ENCODE assay signal across 29 cellular contexts in the genomic region with DNA sequence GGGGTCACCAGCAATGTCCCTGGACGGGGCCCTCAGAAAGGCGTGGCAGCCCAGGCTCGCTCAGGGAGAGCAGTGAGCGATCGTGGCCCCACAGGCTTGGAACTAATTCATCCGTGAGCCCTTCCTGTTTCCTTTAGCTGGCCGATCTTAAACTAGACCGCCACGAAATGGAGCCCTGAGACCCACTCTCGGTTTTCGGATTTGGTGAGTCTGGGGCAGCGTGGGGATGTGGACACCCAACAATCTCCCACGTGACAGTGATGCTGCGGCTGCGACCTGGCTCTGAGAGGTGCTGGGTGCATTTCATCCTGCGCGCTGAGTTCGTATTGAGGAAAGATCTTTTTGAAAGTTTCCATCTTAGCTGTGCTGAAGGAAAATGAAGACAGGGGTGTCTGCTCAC.
"Had no signal": no experiment of that assay in that cellular context is flagged by ENCODE, and none has a peak within 500 bp of the region (broad histone marks: within the 10 kb centered on the region; RNA-seq: fewer than 3 reads in every experiment).

No MANE protein-coding gene starts in this region.

- DNase-seq: naive B cell; naive thymus-derived CD8-positive, alpha-beta T cell; nephron progenitor cell; nucleus accumbens; ovary; posterior cingulate gyrus; psoas muscle; right cardiac atrium; right lobe of liver; sigmoid colon; small intestine; stimulated activated CD4-positive, alpha-beta T cell treated with anti-CD3 and anti-CD28 coated beads, Interleukin-15, amount 100 ng/mL, for 24 hours; stimulated activated CD4-positive, alpha-beta T cell treated with anti-CD3 and anti-CD28 coated beads, Interleukin-4, amount 100 ng/mL, for 1 hour; stimulated activated CD4-positive, alpha-beta T cell treated with anti-CD3 and anti-CD28 coated beads, Interleukin-4, amount 100 ng/mL, for 4 hours; stimulated activated CD8-positive, alpha-beta memory T cell treated with anti-CD3 and anti-CD28 coated beads, Interleukin-4, amount 100 ng/mL, for 48 hours; stimulated activated naive CD4-positive, alpha-beta T cell; stimulated activated naive CD8-positive, alpha-beta T cell treated with anti-CD3 and anti-CD28 coated beads, Interleukin-15, amount 100 ng/mL, for 72 hours; stimulated activated naive CD8-positive, alpha-beta T cell treated with anti-CD3 and anti-CD28 coated beads, Interleukin-15, Interleukin-2, amounts not matched to agents 100 U/mL and 50 U/mL, for 24 hours; substantia nigra; testis; tibial artery; transverse colon; upper lobe of right lung; uterus had no signal

- H2AFZ ChIP-seq: parathyroid adenoma had no signal

- H3K9me3 ChIP-seq: neutrophil, ovary, psoas muscle, right lobe of liver, sigmoid colon, suprapubic skin, testis, tibial artery, transverse colon, upper lobe of right lung, uterus had no signal

- H3K4me3 ChIP-seq: ovary, psoas muscle, right lobe of liver, sigmoid colon, suprapubic skin, testis, tibial artery, transverse colon, upper lobe of right lung, uterus had no signal

- ATAC-seq: naive thymus-derived CD8-positive, alpha-beta T cell; natural killer cell treated with Interleukin-12 subunit alpha and Interleukin-12 subunit beta and Interleukin-15 and Interleukin-18, amount 100 ng/mL, for 72 hours; psoas muscle; right cardiac atrium; right lobe of liver; stimulated activated memory B cell treated with anti-CD40 and anti-IgM and Interleukin-4, amounts not matched to agents 10 μg/mL and 1 μg/mL and 100 μg/mL, for 72 hours; stimulated activated naive CD8-positive, alpha-beta T cell treated with anti-CD3 and anti-CD28 coated beads, Interleukin-15, amount 100 ng/mL, for 72 hours; stimulated activated naive CD8-positive, alpha-beta T cell treated with anti-CD3 and anti-CD28 coated beads, Interleukin-15, Interleukin-2, amounts not matched to agents 100 U/mL and 50 U/mL, for 24 hours; upper lobe of right lung had no signal

- H3K9ac ChIP-seq: parathyroid adenoma had no signal

- H3K36me3 ChIP-seq: neutrophil, ovary, right lobe of liver, sigmoid colon, suprapubic skin, tibial artery, transverse colon, upper lobe of right lung, uterus had no signal

- H3K27ac ChIP-seq: neutrophil, ovary, parathyroid adenoma, psoas muscle, right lobe of liver, sigmoid colon, suprapubic skin, testis, tibial artery, transverse colon, upper lobe of right lung, uterus had no signal

- H3K79me2 ChIP-seq: parathyroid adenoma had no signal

- H3K4me1 ChIP-seq: parathyroid adenoma, psoas muscle, right lobe of liver, suprapubic skin, testis, transverse colon, upper lobe of right lung had no signal

- H3K27me3 ChIP-seq: neutrophil, ovary, right lobe of liver, sigmoid colon, testis, tibial artery, transverse colon, upper lobe of right lung, uterus had no signal
